ENCODE assay signal across 8 cellular contexts in genomic region chr2:190678444-190679162, GRCh38. TPM values are rescaled to one million over a fixed set of nuclear protein-coding genes. Genes with fewer than 3 reads are reported as not detected.
DNase-seq lines count a peak whose midpoint lies in the region; ATAC-seq, FAIRE-seq and TF ChIP-seq lines count a peak whose summit lies in the region.

No MANE protein-coding gene starts in this region.

- no peak for FAIRE-seq in frontal cortex (lab: Jason Lieb, UNC)

- peaks cover 25% of the 10 kb centered on the region for H3K4me1 ChIP-seq in DOHH2 (ENCODE audit: control insufficient read depth, low read length)
- no peaks in the 10 kb centered on the region for H3K4me1 ChIP-seq in lower lobe of right lung

- H3K9me3 ChIP-seq in DOHH2 (ENCODE audit: control insufficient read depth, insufficient read depth, low read length) (no peaks in the 10 kb centered on the region), lower lobe of right lung (no peaks in the 10 kb centered on the region)

- ATAC-seq in GM21381 (IDR thresholded peaks at IDR 0.05; ENCODE audit: unreplicated experiment) (peak; percentile 57), HG03558 (IDR thresholded peaks at IDR 0.05; ENCODE audit: extremely low read depth, unreplicated experiment) (peak; percentile 51), lower lobe of right lung (no peak)

- no peaks in the 10 kb centered on the region for H3K9me2 ChIP-seq in DOHH2 (replicated peaks; ENCODE audit: control insufficient read depth, low read length)

- H3K27ac ChIP-seq in DOHH2 (ENCODE audit: low read depth, low read length) = peak overlapping the region; percentile 10; the same call in 1 of the 2 replicates
- no peak overlapping the region for H3K27ac ChIP-seq in lower lobe of right lung

- H3K4me2 ChIP-seq in DOHH2 (ENCODE audit: low read length) = peak overlapping the region; percentile 46

- intact Hi-C loops in lower lobe of right lung (cut with DNase I) = no loop called here

- H3F3A ChIP-seq in DOHH2 (ENCODE audit: control insufficient read depth, insufficient read depth) = no peaks in the 10 kb centered on the region

- H3K79me2 ChIP-seq in DOHH2 (ENCODE audit: control insufficient read depth, low read length) = peaks cover 3% of the 10 kb centered on the region; the same call in 1 of the 2 replicates

- TF ChIP-seq CTCF in DOHH2 (IDR thresholded peaks at IDR 0.05; ENCODE audit: low read depth, low read length, poor library complexity, severe bottlenecking) = no peak
- TF ChIP-seq CTCF in lower lobe of right lung (IDR thresholded peaks at IDR 0.05) = no peak

- H3K27me3 ChIP-seq in DOHH2 (ENCODE audit: control insufficient read depth, low read length) (no peaks in the 10 kb centered on the region), lower lobe of right lung (ENCODE audit: low read depth) (no peaks in the 10 kb centered on the region)

- H4K20me1 ChIP-seq in DOHH2 (ENCODE audit: control insufficient read depth, insufficient read depth, low read depth, low read length) = no peaks in the 10 kb centered on the region

- H3K36me3 ChIP-seq in DOHH2 (ENCODE audit: control insufficient read depth, low read length) (peaks cover 57% of the 10 kb centered on the region), lower lobe of right lung (peaks cover 18% of the 10 kb centered on the region)

- H3K4me3 ChIP-seq in DOHH2 (ENCODE audit: low read length) (0 out of 2 replicates have a peak overlapping the region, but pooled peaks have one; percentile 1), lower lobe of right lung (no peak overlapping the region)

- DNase-seq in cerebellum (ENCODE audit: low spot score) = peak; percentile 35
- DNase-seq in stimulated activated CD4-positive, alpha-beta T cell treated with anti-CD3 and anti-CD28 coated beads, Interleukin-12 subunit alpha, Interleukin-12 subunit beta, amount 100 ng/mL, for 48 hours (ENCODE audit: low read depth in 2 of 3, low spot score in 1 of 3) = peak; percentile 41 to 59 (median 47)
- DNase-seq in lower lobe of right lung = no peak
- no peak for DNase-seq in SHP77 (lab: John Stamatoyannopoulos, UW)
- DNase-seq in frontal cortex (ENCODE audit: low spot score in 2 of 2) = no peak

RNA-seq across cellular contexts. Expression of gene NAB1, which starts 29.7 kb away (rescaled TPM):
- total RNA-seq in cerebellum (85.8 TPM), lower lobe of right lung (39.9 TPM), frontal cortex (57.5 TPM)

Comparison
In these comparisons a context has a peak if more than half of its experiments do, and no peak if none do; other contexts are left out.
1. ATAC-seq: peak in GM21381 (single experiment) and HG03558 (single experiment); none in lower lobe of right lung (0 of 2).
2. DNase-seq: peak in cerebellum (single experiment) and stimulated activated CD4-positive, alpha-beta T cell treated with anti-CD3 and anti-CD28 coated beads, Interleukin-12 subunit alpha, Interleukin-12 subunit beta, amount 100 ng/mL, for 48 hours (3 of 3); none in lower lobe of right lung (single experiment), SHP77 (0 of 2) and frontal cortex (0 of 2).